In the genomic region with DNA sequence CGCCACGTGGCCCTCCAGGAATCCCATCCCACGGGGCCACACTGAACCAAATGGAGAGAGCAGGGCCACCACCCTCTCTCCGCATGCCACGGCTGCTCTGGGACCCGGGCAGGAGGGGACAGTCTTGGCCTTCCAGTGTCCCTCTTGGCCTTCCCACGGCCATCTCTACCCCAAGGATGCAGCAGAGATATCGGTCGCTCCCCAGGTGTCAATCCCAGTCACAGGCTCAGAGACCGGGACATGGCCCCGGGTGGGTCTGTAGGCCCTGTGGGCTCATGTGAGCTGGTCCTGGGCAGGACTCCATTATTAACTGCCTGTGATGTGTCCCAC, we compare ENCODE assay signal across 26 cellular contexts. TPM values are rescaled to one million over a fixed set of nuclear protein-coding genes. Genes with fewer than 3 reads are reported as not detected.
DNase-seq lines count a peak whose midpoint lies in the region; ATAC-seq and TF ChIP-seq lines count a peak whose summit lies in the region.
"Had no signal": no experiment of that assay in that cellular context is flagged by ENCODE, and none has a peak within 500 bp of the region (broad histone marks: within the 10 kb centered on the region; RNA-seq: fewer than 3 reads in every experiment).

No MANE protein-coding gene starts in this region.

- H3K27ac Mint-ChIP-seq in activated naive CD4-positive, alpha-beta T cell treated with anti-CD3 and anti-CD28 coated beads, Interleukin-2, amount 10 ng/mL, durations not matched to agents 7 days and 5 days = no peak overlapping the region
- H3K27ac Mint-ChIP-seq in activated naive CD4-positive, alpha-beta T cell treated with anti-CD3 and anti-CD28 coated beads, Interleukin-2, amount 50 U/mL, for 72 hours = peak overlapping the region in 1 of 2 donors; percentile 74
- H3K27ac Mint-ChIP-seq: activated naive CD4-positive, alpha-beta T cell treated with anti-CD3 and anti-CD28 coated beads, Interleukin-2, amount 50 U/mL, for 24 hours; H9; stimulated activated naive CD8-positive, alpha-beta T cell treated with anti-CD3 and anti-CD28 coated beads, Interleukin-15, amount 100 ng/mL, for 72 hours had no signal

- no peaks in the 10 kb centered on the region for H3K4me1 Mint-ChIP-seq in activated naive CD4-positive, alpha-beta T cell treated with anti-CD3 and anti-CD28 coated beads, Interleukin-2, amount 10 ng/mL, durations not matched to agents 7 days and 5 days
- H3K4me1 Mint-ChIP-seq: activated naive CD4-positive, alpha-beta T cell treated with anti-CD3 and anti-CD28 coated beads, Interleukin-2, amount 50 U/mL, for 24 hours; H9; stimulated activated naive CD8-positive, alpha-beta T cell treated with anti-CD3 and anti-CD28 coated beads, Interleukin-15, amount 100 ng/mL, for 72 hours had no signal

- 88 to 97% (median 92%) methylated on average over 5 to 11 of the region's 11 CpGs for WGBS in spleen, 5 donors

- H3K27ac ChIP-seq in RWPE2 (ENCODE audit: poor library complexity, severe bottlenecking) = no peak overlapping the region
- H3K27ac ChIP-seq in spleen = peak overlapping the region in 4 of 8 donors; percentile 18 to 71 (median 69)
- H3K27ac ChIP-seq: cardiac muscle cell, SJSA1 had no signal

- H3K9me3 ChIP-seq in RWPE2 (ENCODE audit: severe bottlenecking) (no peaks in the 10 kb centered on the region), spleen (no peaks in the 10 kb centered on the region)
- H3K9me3 ChIP-seq: BE2C, SJSA1 had no signal

- intact Hi-C loops in spleen (cut with DNase I; ENCODE audit: low total_unique reads) = no loop called here

- H3K4me3 ChIP-seq in RWPE2 (ENCODE audit: severe bottlenecking) = no peak overlapping the region
- no peak overlapping the region for H3K4me3 ChIP-seq in spleen
- H3K4me3 ChIP-seq: cardiac muscle cell, K562, SJSA1 had no signal

- no peak for ATAC-seq in activated naive CD4-positive, alpha-beta T cell treated with anti-CD3 and anti-CD28 coated beads, Interleukin-2, amount 50 U/mL, for 72 hours
- ATAC-seq in RWPE2 (ENCODE audit: low read depth) (no peak), left lobe of liver (no peak)
- ATAC-seq: effector memory CD8-positive, alpha-beta T cell; K562; naive thymus-derived CD8-positive, alpha-beta T cell; stimulated activated naive CD8-positive, alpha-beta T cell treated with anti-CD3 and anti-CD28 coated beads, Interleukin-15, amount 100 ng/mL, for 72 hours had no signal

- CTCF ChIA-PET in activated naive CD4-positive, alpha-beta T cell treated with anti-CD3 and anti-CD28 coated beads, Interleukin-2, amount 10 ng/mL, durations not matched to agents 7 days and 5 days (lab: Charles Lee) = interaction anchor here (1.3 kb wide), 1 partner anchor 12 kb away, joined by 3 read pairs; no protein-coding TSS in a partner anchor

- H3K36me3 ChIP-seq in RWPE2 (ENCODE audit: low read depth) (no peaks in the 10 kb centered on the region), spleen (peaks cover 0 to 66% (median 37%) of the 10 kb centered on the region in 6 donors)
- H3K36me3 ChIP-seq: cardiac muscle cell, SJSA1 had no signal

- no peak overlapping the region for H3K4me3 Mint-ChIP-seq in activated naive CD4-positive, alpha-beta T cell treated with anti-CD3 and anti-CD28 coated beads, Interleukin-2, amount 10 ng/mL, durations not matched to agents 7 days and 5 days
- H3K4me3 Mint-ChIP-seq: activated naive CD4-positive, alpha-beta T cell treated with anti-CD3 and anti-CD28 coated beads, Interleukin-2, amount 50 U/mL, for 24 hours; effector memory CD8-positive, alpha-beta T cell; H9; naive thymus-derived CD8-positive, alpha-beta T cell; stimulated activated naive CD8-positive, alpha-beta T cell treated with anti-CD3 and anti-CD28 coated beads, Interleukin-15, amount 100 ng/mL, for 72 hours had no signal

- no peaks in the 10 kb centered on the region for H3K27me3 Mint-ChIP-seq in activated naive CD4-positive, alpha-beta T cell treated with anti-CD3 and anti-CD28 coated beads, Interleukin-2, amount 10 ng/mL, durations not matched to agents 7 days and 5 days
- H3K27me3 Mint-ChIP-seq: activated naive CD4-positive, alpha-beta T cell treated with anti-CD3 and anti-CD28 coated beads, Interleukin-2, amount 50 U/mL, for 24 hours; effector memory CD8-positive, alpha-beta T cell; naive thymus-derived CD8-positive, alpha-beta T cell; stimulated activated naive CD8-positive, alpha-beta T cell treated with anti-CD3 and anti-CD28 coated beads, Interleukin-15, amount 100 ng/mL, for 72 hours had no signal

- H3K36me3 Mint-ChIP-seq in activated naive CD4-positive, alpha-beta T cell treated with anti-CD3 and anti-CD28 coated beads, Interleukin-2, amount 10 ng/mL, durations not matched to agents 7 days and 5 days = peaks cover 2% of the 10 kb centered on the region
- no peaks in the 10 kb centered on the region for H3K36me3 Mint-ChIP-seq in activated naive CD4-positive, alpha-beta T cell treated with anti-CD3 and anti-CD28 coated beads, Interleukin-2, amount 50 U/mL, for 72 hours
- H3K36me3 Mint-ChIP-seq: activated naive CD4-positive, alpha-beta T cell treated with anti-CD3 and anti-CD28 coated beads, Interleukin-2, amount 50 U/mL, for 24 hours had no signal

- TF ChIP-seq POLR2A in spleen (IDR thresholded peaks at IDR 0.05) = no peak

- H3K4me1 ChIP-seq in RWPE2 (ENCODE audit: insufficient read depth, poor library complexity, severe bottlenecking) = no peaks in the 10 kb centered on the region
- H3K4me1 ChIP-seq in spleen = peaks cover 0 to 36% (median 8%) of the 10 kb centered on the region in 6 donors
- H3K4me1 ChIP-seq: BE2C had no signal

- H3K9me3 Mint-ChIP-seq in activated naive CD4-positive, alpha-beta T cell treated with anti-CD3 and anti-CD28 coated beads, Interleukin-2, amount 10 ng/mL, durations not matched to agents 7 days and 5 days = no peaks in the 10 kb centered on the region
- H3K9me3 Mint-ChIP-seq in activated naive CD4-positive, alpha-beta T cell treated with anti-CD3 and anti-CD28 coated beads, Interleukin-2, amount 50 U/mL, for 72 hours = no peaks in the 10 kb centered on the region
- H3K9me3 Mint-ChIP-seq: activated naive CD4-positive, alpha-beta T cell treated with anti-CD3 and anti-CD28 coated beads, Interleukin-2, amount 50 U/mL, for 24 hours; effector memory CD8-positive, alpha-beta T cell; H9; naive thymus-derived CD8-positive, alpha-beta T cell; stimulated activated naive CD8-positive, alpha-beta T cell treated with anti-CD3 and anti-CD28 coated beads, Interleukin-15, amount 100 ng/mL, for 72 hours had no signal

- no peaks in the 10 kb centered on the region for H3K27me3 ChIP-seq in RWPE2 (ENCODE audit: insufficient read depth, poor library complexity, severe bottlenecking)
- no peaks in the 10 kb centered on the region for H3K27me3 ChIP-seq in spleen (replicated peaks in 1 of 7)
- H3K27me3 ChIP-seq: BE2C, cardiac muscle cell, SJSA1 had no signal

- TF ChIP-seq CTCF in RWPE2 (IDR thresholded peaks at IDR 0.05; ENCODE audit: poor library complexity, severe bottlenecking) (no peak), spleen (IDR thresholded peaks at IDR 0.05 in 8 of 11, conservative IDR thresholded peaks at IDR 0.05 in 3 of 11) (no peak)

- peak; percentile 10 for DNase-seq in activated naive CD4-positive, alpha-beta T cell treated with anti-CD3 and anti-CD28 coated beads, Interleukin-2, amount 10 ng/mL, durations not matched to agents 7 days and 5 days
- DNase-seq in activated naive CD4-positive, alpha-beta T cell treated with anti-CD3 and anti-CD28 coated beads, Interleukin-2, amount 50 U/mL, for 72 hours (ENCODE audit: low spot score in 2 of 2) = no peak
- DNase-seq in RWPE2 (ENCODE audit: low spot score) (peak; percentile 50), left lobe of liver (ENCODE audit: low spot score) (peak; percentile 38), spleen (peak; percentile 66), AG08396 (ENCODE audit: low spot score) (no peak), DMS153 (lab: John Stamatoyannopoulos, UW) (no peak), NCI-H146 treated with DMSO at 0.1 percent for 48 hours (lab: John Stamatoyannopoulos, UW; ENCODE audit: unreplicated experiment) (no peak)
- DNase-seq: activated CD4-positive, alpha-beta T cell treated with anti-CD3 and anti-CD28 coated beads for 48 hours; anterior cingulate cortex; cortex of kidney; effector memory CD8-positive, alpha-beta T cell; H9; NCI-H1092; NCI-H1694 treated with DMSO at 0.1 percent for 48 hours; occipital lobe; small intestine; stimulated activated naive CD8-positive, alpha-beta T cell treated with anti-CD3 and anti-CD28 coated beads, Interleukin-15, amount 100 ng/mL, for 72 hours; T-helper 9 cell had no signal

RNA-seq across cellular contexts. Expression of a gene that starts 15.3 kb away (rescaled TPM):
- 10 to 100 TPM; 28.9 to 39.0 TPM for total RNA-seq in activated naive CD4-positive, alpha-beta T cell treated with anti-CD3 and anti-CD28 coated beads, Interleukin-2, amount 50 U/mL, for 72 hours
- total RNA-seq in left lobe of liver (13.7 TPM), spleen (10 to 100 TPM; 43.0 to 82.6 (median 59.4) TPM)
- 10 to 100 TPM; 34.7 to 83.1 (median 66.1) TPM for polyA plus RNA-seq in spleen

RNA-seq across cellular contexts. Expression of a gene that starts 23.5 kb away (rescaled TPM):
- total RNA-seq in activated naive CD4-positive, alpha-beta T cell treated with anti-CD3 and anti-CD28 coated beads, Interleukin-2, amount 50 U/mL, for 72 hours = 1 to 10 TPM; 1.5 to 7.9 TPM
- total RNA-seq in left lobe of liver (0.53 TPM), spleen (10 to 100 TPM; 10.3 to 25.3 (median 18.7) TPM)
- polyA plus RNA-seq in spleen = 10 to 100 TPM in 2 of 3 donors, 1 to 10 TPM in 1; 7.4 to 19.1 (median 17.8) TPM
- total RNA-seq: epithelial cell of proximal tubule had no signal

RNA-seq across cellular contexts. Expression of a gene that starts 33.5 kb away (rescaled TPM):
- total RNA-seq in activated naive CD4-positive, alpha-beta T cell treated with anti-CD3 and anti-CD28 coated beads, Interleukin-2, amount 50 U/mL, for 72 hours = 10 to 100 TPM; 22.6 to 51.2 TPM
- total RNA-seq in left lobe of liver = 40.6 TPM
- 100 to 1,000 TPM in 2 of 7 donors, 10 to 100 TPM in 5; 57.2 to 116 (median 73.0) TPM for total RNA-seq in spleen
- 100 to 1,000 TPM in 2 of 3 donors, 10 to 100 TPM in 1; 79.8 to 165 (median 107) TPM for polyA plus RNA-seq in spleen

RNA-seq across cellular contexts. Expression of a gene that starts 41.6 kb away (rescaled TPM):
- 1 to 10 TPM; 3.8 to 5.4 TPM for total RNA-seq in activated naive CD4-positive, alpha-beta T cell treated with anti-CD3 and anti-CD28 coated beads, Interleukin-2, amount 50 U/mL, for 72 hours
- total RNA-seq in left lobe of liver (2.0 TPM), spleen (10 to 100 TPM in 1 of 7 donors, 1 to 10 TPM in 6; 5.9 to 13.6 (median 7.1) TPM)
- 1 to 10 TPM; 6.5 to 9.0 (median 7.9) TPM for polyA plus RNA-seq in spleen

RNA-seq across cellular contexts. Expression of a gene that starts 44.0 kb away (rescaled TPM):
- 10 to 100 TPM; 15.4 to 22.1 TPM for total RNA-seq in activated naive CD4-positive, alpha-beta T cell treated with anti-CD3 and anti-CD28 coated beads, Interleukin-2, amount 50 U/mL, for 72 hours
- 13.1 TPM for total RNA-seq in left lobe of liver
- 10 to 100 TPM; 26.5 to 45.5 (median 30.1) TPM for total RNA-seq in spleen
- 10 to 100 TPM in 1 of 3 donors, 1 to 10 TPM in 2; 7.6 to 11.4 (median 8.1) TPM for polyA plus RNA-seq in spleen

Comparison
In these comparisons a context has a peak if more than half of its experiments do, and no peak if none do; other contexts are left out.
1. DNase-seq: peak in activated naive CD4-positive, alpha-beta T cell treated with anti-CD3 and anti-CD28 coated beads, Interleukin-2, amount 10 ng/mL, durations not matched to agents 7 days and 5 days (single experiment), RWPE2 (single experiment), left lobe of liver (single experiment) and spleen (single experiment); none in activated naive CD4-positive, alpha-beta T cell treated with anti-CD3 and anti-CD28 coated beads, Interleukin-2, amount 50 U/mL, for 72 hours (0 of 2), AG08396 (single experiment), DMS153 (single experiment) and NCI-H146 treated with DMSO at 0.1 percent for 48 hours (single experiment).